Comparison of ENCODE assay signal across 10 cellular contexts in the genomic region with DNA sequence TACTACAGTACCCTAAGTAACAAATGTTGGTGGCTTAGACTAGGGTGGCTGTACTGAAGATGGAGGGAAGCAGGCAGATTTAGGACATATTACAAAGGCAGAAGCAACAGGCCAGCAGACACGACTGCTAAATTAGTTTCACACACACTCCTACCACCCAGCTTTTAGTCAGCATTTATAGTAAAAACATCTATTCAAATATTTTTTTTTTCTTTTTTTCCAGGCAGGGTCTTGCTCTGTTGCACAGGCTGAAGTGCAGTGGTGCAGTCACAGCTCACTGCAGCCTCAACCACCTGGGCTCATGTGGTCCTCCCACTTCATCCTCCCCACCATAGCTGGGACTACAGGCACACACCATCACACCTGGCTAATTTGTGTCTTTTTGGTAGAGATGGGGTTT.
A peak's percentile ranks its signal among the peaks of the same experiment; 100 is the strongest.
DNase-seq lines count a peak whose midpoint lies in the region; ATAC-seq and TF ChIP-seq lines count a peak whose summit lies in the region.
"Had no signal": no experiment of that assay in that cellular context is flagged by ENCODE, and none has a peak within 500 bp of the region (broad histone marks: within the 10 kb centered on the region; RNA-seq: fewer than 3 reads in every experiment).

No MANE protein-coding gene starts in this region.

- H3K36me3 ChIP-seq in BLaER1: peaks cover 76% of the 10 kb centered on the region
- no peaks in the 10 kb centered on the region for H3K36me3 ChIP-seq in testis (ENCODE audit: low read depth, missing control alignments)

- H3K36me3 Mint-ChIP-seq in nephron progenitor cell (ENCODE audit: low read depth): peaks cover 81% of the 10 kb centered on the region

- H3K27ac ChIP-seq in BLaER1 (no peak overlapping the region), testis (no peak overlapping the region)
- H3K27ac ChIP-seq: sigmoid colon had no signal

- H3K27me3 ChIP-seq in BLaER1: no peaks in the 10 kb centered on the region
- no peaks in the 10 kb centered on the region for H3K27me3 ChIP-seq in testis
- H3K27me3 ChIP-seq: BE2C, sigmoid colon had no signal

- intact Hi-C loops in testis (cut with DNase I; ENCODE audit: low total_unique reads): no loop called here

- no peaks in the 10 kb centered on the region for H3K4me1 Mint-ChIP-seq in nephron progenitor cell

- 88 to 91% methylated on average over 1 of the region's 1 CpG for WGBS in testis, 2 donors

- CTCF ChIA-PET in HEK293T (lab: Yijun Ruan, JAX): no interaction called here

- H3K4me3 Mint-ChIP-seq in nephron progenitor cell: no peak overlapping the region

- no peak for TF ChIP-seq POLR2A in testis (IDR thresholded peaks at IDR 0.05)

- TF ChIP-seq CTCF in testis (IDR thresholded peaks at IDR 0.05) (no peak), nephron progenitor cell (IDR thresholded peaks at IDR 0.05) (no peak), GM13976 (IDR thresholded peaks at IDR 0.05; ENCODE audit: borderline replicate concordance, control extremely low read depth, extremely low read depth, insufficient read depth, missing control alignments) (no peak)

- H3K4me2 ChIP-seq in BLaER1: peak overlapping the region; percentile 8; the same call in 1 of the 2 replicates

- no peak overlapping the region for H3K9ac ChIP-seq in BLaER1

- peaks cover 54% of the 10 kb centered on the region for H4K20me1 ChIP-seq in BLaER1

- H3K4me3 ChIP-seq in BLaER1: no peak overlapping the region
- no peak overlapping the region for H3K4me3 ChIP-seq in testis
- H3K4me3 ChIP-seq: sigmoid colon had no signal

- POLR2A ChIA-PET in HEK293T (lab: Yijun Ruan, JAX): no interaction called here

- H3K27ac Mint-ChIP-seq in nephron progenitor cell: no peak overlapping the region

- ATAC-seq in GM19023 (IDR thresholded peaks at IDR 0.05; ENCODE audit: unreplicated experiment): peak; percentile 84
- ATAC-seq in HG02840 (IDR thresholded peaks at IDR 0.05; ENCODE audit: low FRiP score, unreplicated experiment): peak; percentile 83

- peaks cover 22% of the 10 kb centered on the region for H3K9me3 Mint-ChIP-seq in nephron progenitor cell

- in situ Hi-C loops in GM13976 (cut with MboI; ENCODE audit: low sequenced_read_pairs, unreplicated experiment): no loop called here

- DNase-seq in NAMALWA (ENCODE audit: low spot score) (peak; percentile 75), testis (no peak), HEK293T (ENCODE audit: extremely low spot score) (no peak), nephron progenitor cell (no peak), GM13976 (ENCODE audit: low spot score) (no peak)
- DNase-seq: BE2C, sigmoid colon had no signal

- H3K9me3 ChIP-seq in BLaER1 (peaks cover 33% of the 10 kb centered on the region), testis (no peaks in the 10 kb centered on the region)
- H3K9me3 ChIP-seq: BE2C, sigmoid colon had no signal

- H3K4me1 ChIP-seq in BLaER1 (peaks cover 22% of the 10 kb centered on the region), testis (no peaks in the 10 kb centered on the region)

- H3K27me3 Mint-ChIP-seq in nephron progenitor cell (ENCODE audit: low read depth, poor library complexity): no peaks in the 10 kb centered on the region

TF ChIP-seq in HEK293T, 16 proteins besides CTCF, POLR2A, EP300 and RAD21:
- TF ChIP-seq L3MBTL2 (conservative IDR thresholded peaks at IDR 0.05): no peak
- TF ChIP-seq FOXA1 (IDR thresholded peaks at IDR 0.05): no peak
- no peak for TF ChIP-seq BHLHE40 (IDR thresholded peaks at IDR 0.05; ENCODE audit: borderline replicate concordance)
- no peak for TF ChIP-seq PKNOX1 (IDR thresholded peaks at IDR 0.05)
- no peak for TF ChIP-seq CTBP1 (IDR thresholded peaks at IDR 0.05; ENCODE audit: borderline replicate concordance)
- no peak for TF ChIP-seq ELF4 (IDR thresholded peaks at IDR 0.05)
- no peak for TF ChIP-seq ARNT (IDR thresholded peaks at IDR 0.05)
- no peak for TF ChIP-seq LEF1 (IDR thresholded peaks at IDR 0.05; ENCODE audit: borderline replicate concordance)
- TF ChIP-seq NFRKB (IDR thresholded peaks at IDR 0.05): no peak
- no peak for TF ChIP-seq ZNF384 (IDR thresholded peaks at IDR 0.05)
- no peak for TF ChIP-seq FOXM1 (IDR thresholded peaks at IDR 0.05; ENCODE audit: borderline replicate concordance)
